18 cellular contexts compared by ENCODE assay signal in genomic region chr7:158631574-158632195, GRCh38. TPM values are rescaled to one million over a fixed set of nuclear protein-coding genes. Genes with fewer than 3 reads are reported as not detected.
A peak's percentile ranks its signal among the peaks of the same experiment; 100 is the strongest.
DNase-seq lines count a peak whose midpoint lies in the region; ATAC-seq, FAIRE-seq and TF ChIP-seq lines count a peak whose summit lies in the region.
"Had no signal": no experiment of that assay in that cellular context is flagged by ENCODE, and none has a peak within 500 bp of the region (broad histone marks: within the 10 kb centered on the region; RNA-seq: fewer than 3 reads in every experiment).

No MANE protein-coding gene starts in this region.

- no peak for TF ChIP-seq RAD21 in HepG2 (CRISPR knock-in tag; IDR thresholded peaks at IDR 0.05)

- TF ChIP-seq POLR2A in breast epithelium (IDR thresholded peaks at IDR 0.05) (no peak), HepG2 (IDR thresholded peaks at IDR 0.05; ENCODE audit: insufficient read depth in 1 of 2, low read depth in 2 of 2, low read length in 2 of 2) (no peak)

- H3K79me2 ChIP-seq in HepG2 (ENCODE audit: insufficient read depth, low read length) = no peaks in the 10 kb centered on the region

- no peaks in the 10 kb centered on the region for H3K27me3 Mint-ChIP-seq in MCF 10A (ENCODE audit: insufficient read depth, unreplicated experiment)
- no peaks in the 10 kb centered on the region for H3K27me3 Mint-ChIP-seq in chondrocyte (ENCODE audit: low read depth)

- no peak overlapping the region for H2AFZ ChIP-seq in HepG2 (ENCODE audit: low read length)

- H4K20me1 ChIP-seq in HepG2 (ENCODE audit: insufficient read depth, low read length) = no peaks in the 10 kb centered on the region

- peaks cover 8% of the 10 kb centered on the region for H3K4me1 Mint-ChIP-seq in MCF 10A (ENCODE audit: insufficient read depth, unreplicated experiment)
- peaks cover 15% of the 10 kb centered on the region for H3K4me1 Mint-ChIP-seq in chondrocyte (ENCODE audit: low read depth)

- H3K9me3 Mint-ChIP-seq in MCF 10A (ENCODE audit: unreplicated experiment) = no peaks in the 10 kb centered on the region
- H3K9me3 Mint-ChIP-seq in chondrocyte (ENCODE audit: low read depth) = no peaks in the 10 kb centered on the region

- intact Hi-C loops in MCF 10A (cut with micrococcal nuclease) (no loop called here), breast epithelium (cut with DNase I; ENCODE audit: low total_unique reads) (no loop called here), HepG2 (cut with micrococcal nuclease; ENCODE audit: unreplicated experiment) (loop anchor here (5.0 kb wide), 1 partner anchor 39 kb away; no protein-coding TSS in a partner anchor)

- no peak overlapping the region for H3K4me2 ChIP-seq in HepG2 (ENCODE audit: low read depth, low read length)
- H3K4me2 ChIP-seq: KMS-11 had no signal

- CTCF ChIA-PET in MCF 10A (lab: Yijun Ruan, JAX) = interaction anchor here (0.7 to 1.6 kb wide), 2 partner anchors 12 to 35 kb away, joined by 4 read pairs; no protein-coding TSS in a partner anchor
- CTCF ChIA-PET in HepG2 (lab: Yijun Ruan, JAX; ENCODE audit: low intra/inter-chr PET ratio, low total read pairs) = no interaction called here

- H3K4me3 ChIP-seq in breast epithelium = no peak overlapping the region
- H3K4me3 ChIP-seq in HepG2 (replicated peaks in 1 of 3; ENCODE audit: insufficient read depth in 1 of 3, low read depth in 2 of 3, low read length in 3 of 3) = no peak overlapping the region
- H3K4me3 ChIP-seq: Peyer's patch had no signal

- 90% methylated on average over 3 of the region's 3 CpGs for WGBS in HepG2 (ENCODE audit: low lambda C conversion rate)

- no peaks in the 10 kb centered on the region for H3K9me3 ChIP-seq in breast epithelium
- H3K9me3 ChIP-seq in HepG2 (ENCODE audit: low read length) = no peaks in the 10 kb centered on the region
- H3K9me3 ChIP-seq: Peyer's patch had no signal

- TF ChIP-seq CTCF in MCF 10A (IDR thresholded peaks at IDR 0.05; ENCODE audit: unreplicated experiment) (no peak), breast epithelium (IDR thresholded peaks at IDR 0.05) (no peak), chondrocyte (IDR thresholded peaks at IDR 0.05) (no peak), HepG2 (CRISPR knock-in tag; IDR thresholded peaks at IDR 0.05) (no peak)

- ATAC-seq in HepG2 (no peak), HG03175 (IDR thresholded peaks at IDR 0.05; ENCODE audit: unreplicated experiment) (no peak)
- ATAC-seq: Right ventricle myocardium inferior had no signal

- H3K9ac ChIP-seq in HepG2 (ENCODE audit: insufficient read depth, low read depth, low read length) = no peak overlapping the region
- H3K9ac ChIP-seq: KMS-11 had no signal

- no peaks in the 10 kb centered on the region for H3K36me3 ChIP-seq in breast epithelium
- H3K36me3 ChIP-seq in HepG2 (replicated peaks in 1 of 2; ENCODE audit: control insufficient read depth in 1 of 2, insufficient read depth in 2 of 2, low read length in 2 of 2) = 0 out of 5 replicates have a peak, but pooled peaks cover 0 to 4% of the 10 kb centered on the region in 2 experiments
- H3K36me3 ChIP-seq: Peyer's patch had no signal

- H3K4me1 ChIP-seq in breast epithelium = no peaks in the 10 kb centered on the region
- H3K4me1 ChIP-seq in HepG2 (ENCODE audit: insufficient read depth, low read length) = peaks cover 13% of the 10 kb centered on the region
- H3K4me1 ChIP-seq: Peyer's patch had no signal

- POLR2A ChIA-PET in MCF 10A (lab: Yijun Ruan, JAX) = no interaction called here
- POLR2A ChIA-PET in HepG2 (lab: Yijun Ruan, JAX) = no interaction called here

- no peak for DNase-seq in MCF 10A (ENCODE audit: unreplicated experiment)
- DNase-seq in breast epithelium (ENCODE audit: low spot score in 2 of 2) = no peak
- DNase-seq in chondrocyte (ENCODE audit: low spot score) = no peak
- DNase-seq in HepG2 (ENCODE audit: low spot score) = no peak
- DNase-seq in NCI-H2107 (lab: John Stamatoyannopoulos, UW) = no peak
- no peak for DNase-seq in HCEC 1CT
- no peak for DNase-seq in T-helper 1 cell
- DNase-seq: C1 segment of cervical spinal cord, DMS 273 treated with DMSO at 0.1 percent for 48 hours, NCI-H1092 treated with DMSO at 0.1 percent for 48 hours, NCI-H2227 treated with DMSO at 0.1 percent for 48 hours, NCI-H524 treated with DMSO at 0.1 percent for 48 hours, Peyer's patch had no signal

- peaks cover 14% of the 10 kb centered on the region for H3K36me3 Mint-ChIP-seq in MCF 10A (ENCODE audit: insufficient read depth, unreplicated experiment)
- H3K36me3 Mint-ChIP-seq in chondrocyte (ENCODE audit: low read depth) = no peaks in the 10 kb centered on the region

- TF ChIP-seq EP300 in HepG2 (IDR thresholded peaks at IDR 0.05; ENCODE audit: low read depth in 2 of 2, low read length in 2 of 2) (no peak), HepG2 (CRISPR knock-in tag; IDR thresholded peaks at IDR 0.05; ENCODE audit: borderline replicate concordance) (no peak)

- no peaks in the 10 kb centered on the region for H3K27me3 ChIP-seq in breast epithelium
- no peaks in the 10 kb centered on the region for H3K27me3 ChIP-seq in HepG2 (ENCODE audit: control insufficient read depth in 1 of 2, insufficient read depth in 2 of 2, low read length in 2 of 2)
- H3K27me3 ChIP-seq: Peyer's patch had no signal

- BruUV-seq in MCF 10A (replicated peaks; lab: Mats Ljungman, UMichigan) (no TSS peak), HepG2 (replicated peaks; lab: Mats Ljungman, UMichigan) (no TSS peak)

- H3K4me3 Mint-ChIP-seq in MCF 10A (ENCODE audit: unreplicated experiment) (no peak overlapping the region), chondrocyte (ENCODE audit: unreplicated experiment) (no peak overlapping the region)

- H3K27ac ChIP-seq in breast epithelium (no peak overlapping the region), HepG2 (ENCODE audit: extremely low read length, insufficient read depth, low read length) (no peak overlapping the region)
- H3K27ac ChIP-seq: KMS-11, Peyer's patch had no signal

- in situ Hi-C loops in HepG2 (cut with HindIII; ENCODE audit: extremely low pct_ligation_motif_present, low pct_unique_long_range_greater_than_20kb) = no loop called here

- peak overlapping the region; percentile 72 for H3K27ac Mint-ChIP-seq in MCF 10A (ENCODE audit: low read depth, unreplicated experiment)
- H3K27ac Mint-ChIP-seq in chondrocyte (ENCODE audit: unreplicated experiment) = peak overlapping the region; percentile 75

- no peak for FAIRE-seq in HepG2 (lab: Jason Lieb, UNC)
- FAIRE-seq: GM12892, H54 had no signal

TF ChIP-seq in HepG2, 621 proteins besides CTCF, POLR2A, EP300 and RAD21 (continues in another document):
- no peak for TF ChIP-seq SRSF4 (IDR thresholded peaks at IDR 0.05; ENCODE audit: low read depth, low read length, poor library complexity, severe bottlenecking)
- TF ChIP-seq EHMT2 (IDR thresholded peaks at IDR 0.05; ENCODE audit: borderline replicate concordance, low read depth, low read length) = no peak
- TF ChIP-seq HNRNPK (IDR thresholded peaks at IDR 0.05; ENCODE audit: low read depth, low read length, poor library complexity, severe bottlenecking) = peak; percentile 29
- no peak for TF ChIP-seq ZNF263 (CRISPR knock-in tag; IDR thresholded peaks at IDR 0.05)
- no peak for TF ChIP-seq RFX1 (IDR thresholded peaks at IDR 0.05)
- no peak for TF ChIP-seq ESRRA (CRISPR knock-in tag; IDR thresholded peaks at IDR 0.05; ENCODE audit: low read depth)
- TF ChIP-seq PCBP2 (optimal IDR thresholded peaks at IDR 0.05; ENCODE audit: low read depth, low read length, poor library complexity, severe bottlenecking) = peak; percentile 71
- no peak for TF ChIP-seq DNMT3B (CRISPR knock-in tag; conservative IDR thresholded peaks at IDR 0.05)
- no peak for TF ChIP-seq HOXA3 (CRISPR knock-in tag; IDR thresholded peaks at IDR 0.05)
- no peak for TF ChIP-seq ZNF776 (CRISPR knock-in tag; IDR thresholded peaks at IDR 0.05)
- TF ChIP-seq RARA (CRISPR knock-in tag; IDR thresholded peaks at IDR 0.05) = no peak
- no peak for TF ChIP-seq NBN (conservative IDR thresholded peaks at IDR 0.05)

RNA-seq across cellular contexts. Expression of gene PTPRN2, which starts 44.1 kb away (rescaled TPM):
- total RNA-seq in MCF 10A (2022) = 4.0 and 4.5 TPM in 2 replicates
- total RNA-seq in breast epithelium = 1 to 10 TPM; 1.6 to 2.2 (median 2.2) TPM
- 0.30 to 0.51 TPM (median 0.36 TPM) in 3 replicates for total RNA-seq in chondrocyte
- 1.7 and 2.5 TPM in 2 replicates for total RNA-seq in HepG2 (2016; rRNA removed; fragmentation: Illumina TruSeq; extraction: Trizol)
- total RNA-seq in HepG2 (2016; cell fraction: cytosol; rRNA removed; fragmentation: Illumina TruSeq; extraction: Trizol; ENCODE audit: low read depth) = 0.88 and 1.4 TPM in 2 replicates
- total RNA-seq in HepG2 (2016; cell fraction: insoluble cytoplasmic fraction; rRNA removed; fragmentation: Illumina TruSeq; extraction: Trizol) = 1.4 and 2.6 TPM in 2 replicates
- 2.3 TPM in 2 replicates for total RNA-seq in HepG2 (2016; cell fraction: membrane; rRNA removed; fragmentation: Illumina TruSeq; extraction: Trizol)
- 3.7 and 5.0 TPM in 2 replicates for total RNA-seq in HepG2 (2016; cell fraction: nucleus; rRNA removed; fragmentation: Illumina TruSeq; extraction: Trizol)
- 24.2 and 50.0 TPM in 2 replicates for polyA plus RNA-seq in HepG2 (2011; rRNA removed)
- polyA plus RNA-seq in HepG2 (2011; cell fraction: cytosol; rRNA removed) = 42.2 and 59.6 TPM in 2 replicates
- polyA plus RNA-seq in HepG2 (2011; cell fraction: nucleus; rRNA removed) = 73.6 and 81.5 TPM in 2 replicates
- polyA plus RNA-seq in HepG2 (2012) = 49.0 and 72.5 TPM in 2 replicates
- polyA plus RNA-seq in HepG2 (2016; cell fraction: cytosol; fragmentation: Illumina TruSeq; extraction: Trizol; ENCODE audit: low read depth) = 0.94 and 1.3 TPM in 2 replicates
- 2.5 TPM in 2 replicates for polyA plus RNA-seq in HepG2 (2016; cell fraction: insoluble cytoplasmic fraction; fragmentation: Illumina TruSeq; extraction: Trizol; ENCODE audit: low read depth)
- 1.7 and 2.2 TPM in 2 replicates for polyA plus RNA-seq in HepG2 (2016; cell fraction: membrane; fragmentation: Illumina TruSeq; extraction: Trizol; ENCODE audit: low read depth)
- 3.0 and 5.1 TPM in 2 replicates for polyA plus RNA-seq in HepG2 (2016; cell fraction: nucleus; fragmentation: Illumina TruSeq; extraction: Trizol; ENCODE audit: insufficient read depth, low read depth)
- polyA minus RNA-seq in HepG2 (2011; rRNA and poly(A)+ RNA removed; ENCODE audit: low replicate concordance) = 35.1 TPM in 1 of 2 replicates, not detected in the other
- 18.6 and 43.5 TPM in 2 replicates for polyA minus RNA-seq in HepG2 (2011; cell fraction: cytosol; rRNA and poly(A)+ RNA removed)
- polyA minus RNA-seq in HepG2 (2011; cell fraction: nucleus; rRNA and poly(A)+ RNA removed) = 33.3 and 45.4 TPM in 2 replicates
